ENCODE assay signal across 1 cellular context in genomic region chr3:48598323-48599076, GRCh38.
A peak's percentile ranks its signal among the peaks of the same experiment; 100 is the strongest.
TF ChIP-seq lines count a peak whose summit lies in the region.

No MANE protein-coding gene starts in this region.

TF ChIP-seq in SK-N-SH, 30 proteins besides CTCF, POLR2A, EP300 and RAD21 (continued from another document):
- TF ChIP-seq PBX3 (IDR thresholded peaks at IDR 0.05) (no peak), TEAD4 (IDR thresholded peaks at IDR 0.05; ENCODE audit: borderline replicate concordance, insufficient read depth) (0 out of 2 replicates have a peak, but pooled peaks have one; percentile 10), MAX (IDR thresholded peaks at IDR 0.05; ENCODE audit: low read depth) (0 out of 2 replicates have a peak, but pooled peaks have one; percentile 20), TCF12 (IDR thresholded peaks at IDR 0.05) (peak; percentile 84), NFIC (IDR thresholded peaks at IDR 0.05; ENCODE audit: borderline replicate concordance) (0 out of 2 replicates have a peak, but pooled peaks have one; percentile 7), MEF2A (IDR thresholded peaks at IDR 0.05; ENCODE audit: borderline replicate concordance, low read depth) (peak; percentile 98)
